Comparison of ENCODE assay signal across 1 cellular context in genomic region chr4:20700007-20700761, GRCh38.
A peak's percentile ranks its signal among the peaks of the same experiment; 100 is the strongest.
TF ChIP-seq lines count a peak whose summit lies in the region.

Gene PACRGL, plus strand, starts transcription at chr4:20700458. Its CDS starts 4,024 bp downstream, at chr4:20704482.

TF ChIP-seq in HepG2, 621 proteins besides CTCF, POLR2A, EP300 and RAD21 (continued from another document and continues in another):
- TF ChIP-seq SCMH1 (CRISPR knock-in tag; IDR thresholded peaks at IDR 0.05; ENCODE audit: borderline replicate concordance): no peak
- TF ChIP-seq EZH2 (conservative IDR thresholded peaks at IDR 0.05; ENCODE audit: low read depth, low read length): no peak
- TF ChIP-seq ZNF30 (CRISPR knock-in tag; IDR thresholded peaks at IDR 0.05): no peak
- TF ChIP-seq ZNF318 (CRISPR knock-in tag; IDR thresholded peaks at IDR 0.05): no peak
- peak; percentile 62; the same call in 1 of the 2 replicates for TF ChIP-seq REL (CRISPR knock-in tag; conservative IDR thresholded peaks at IDR 0.05)
- no peak for TF ChIP-seq PRPF4 (IDR thresholded peaks at IDR 0.05; ENCODE audit: low read depth, low read length, poor library complexity, severe bottlenecking)
- peak; percentile 25; the same call in 1 of the 2 replicates for TF ChIP-seq THAP7 (CRISPR knock-in tag; IDR thresholded peaks at IDR 0.05)
- TF ChIP-seq SUZ12 (IDR thresholded peaks at IDR 0.05; ENCODE audit: low read depth, low read length): no peak
- no peak for TF ChIP-seq ZNF451 (CRISPR knock-in tag; IDR thresholded peaks at IDR 0.05)
- no peak for TF ChIP-seq FOXO1 (CRISPR knock-in tag; IDR thresholded peaks at IDR 0.05)
- TF ChIP-seq ZFP91 (CRISPR knock-in tag; IDR thresholded peaks at IDR 0.05; ENCODE audit: borderline replicate concordance): peak; percentile 79; the same call in 1 of the 2 replicates
- TF ChIP-seq CC2D1A (CRISPR knock-in tag; IDR thresholded peaks at IDR 0.05): no peak
- peak; percentile 97 for TF ChIP-seq GATAD1 (CRISPR knock-in tag; IDR thresholded peaks at IDR 0.05)
- peak; percentile 58; the same call in 1 of the 2 replicates for TF ChIP-seq IRF9 (CRISPR knock-in tag; IDR thresholded peaks at IDR 0.05; ENCODE audit: borderline replicate concordance)
- no peak for TF ChIP-seq SNAPC5 (CRISPR knock-in tag; IDR thresholded peaks at IDR 0.05; ENCODE audit: borderline replicate concordance)
- TF ChIP-seq ZSCAN5A (CRISPR knock-in tag; IDR thresholded peaks at IDR 0.05; ENCODE audit: borderline replicate concordance): peak; percentile 32; the same call in 1 of the 2 replicates
- no peak for TF ChIP-seq NFE2L1 (CRISPR knock-in tag; IDR thresholded peaks at IDR 0.05; ENCODE audit: borderline replicate concordance)
- no peak for TF ChIP-seq XBP1 (CRISPR knock-in tag; IDR thresholded peaks at IDR 0.05)
- TF ChIP-seq ZNF18 (CRISPR knock-in tag; IDR thresholded peaks at IDR 0.05; ENCODE audit: insufficient replicate concordance): no peak
- no peak for TF ChIP-seq HOXA9 (CRISPR knock-in tag; IDR thresholded peaks at IDR 0.05; ENCODE audit: borderline replicate concordance)
- TF ChIP-seq MTF1 (CRISPR knock-in tag; IDR thresholded peaks at IDR 0.05): no peak
- no peak for TF ChIP-seq ADNP (CRISPR knock-in tag; IDR thresholded peaks at IDR 0.05)
- TF ChIP-seq NFKB2 (CRISPR knock-in tag; IDR thresholded peaks at IDR 0.05; ENCODE audit: borderline replicate concordance): peak; percentile 52; the same call in 1 of the 2 replicates
- TF ChIP-seq MTA1 (CRISPR knock-in tag; IDR thresholded peaks at IDR 0.05; ENCODE audit: borderline replicate concordance): no peak
- peak; percentile 74; the same call in 1 of the 2 replicates for TF ChIP-seq ZBTB26 (CRISPR knock-in tag; IDR thresholded peaks at IDR 0.05; ENCODE audit: borderline replicate concordance)
- peak; percentile 89 for TF ChIP-seq HDAC1 (CRISPR knock-in tag; IDR thresholded peaks at IDR 0.05)
- TF ChIP-seq ZNF580 (CRISPR knock-in tag; IDR thresholded peaks at IDR 0.05; ENCODE audit: borderline replicate concordance, low read depth): peak; percentile 70; the same call in 1 of the 2 replicates
- TF ChIP-seq SNAPC2 (CRISPR knock-in tag; IDR thresholded peaks at IDR 0.05): no peak; the same call in 1 of the 2 replicates
- no peak for TF ChIP-seq DPF2 (CRISPR knock-in tag; IDR thresholded peaks at IDR 0.05; ENCODE audit: borderline replicate concordance, low read depth)
- TF ChIP-seq ZSCAN25 (CRISPR knock-in tag; IDR thresholded peaks at IDR 0.05): no peak
- TF ChIP-seq KLF12 (CRISPR knock-in tag; IDR thresholded peaks at IDR 0.05; ENCODE audit: borderline replicate concordance): peak; percentile 27; the same call in 1 of the 2 replicates
- no peak for TF ChIP-seq ISX (CRISPR knock-in tag; conservative IDR thresholded peaks at IDR 0.05)
- TF ChIP-seq ZBTB4 (CRISPR knock-in tag; IDR thresholded peaks at IDR 0.05; ENCODE audit: borderline replicate concordance): no peak
- TF ChIP-seq ATF7-NPFF (CRISPR knock-in tag; IDR thresholded peaks at IDR 0.05; ENCODE audit: low read depth): peak; percentile 56; the same call in 1 of the 2 replicates
- TF ChIP-seq ZNF713 (CRISPR knock-in tag; IDR thresholded peaks at IDR 0.05): no peak
- TF ChIP-seq ZNF382 (CRISPR knock-in tag; IDR thresholded peaks at IDR 0.05; ENCODE audit: borderline replicate concordance): no peak
- no peak for TF ChIP-seq ZMYM3 (CRISPR knock-in tag; IDR thresholded peaks at IDR 0.05)
- no peak for TF ChIP-seq ZNF275 (CRISPR knock-in tag; IDR thresholded peaks at IDR 0.05; ENCODE audit: borderline replicate concordance)
- no peak for TF ChIP-seq ZNF180 (CRISPR knock-in tag; IDR thresholded peaks at IDR 0.05; ENCODE audit: borderline replicate concordance, low read depth)
